In genomic region chr17:8380049-8380448, GRCh38 we compare ENCODE assay signal across 14 cellular contexts. TPM values are rescaled to one million over a fixed set of nuclear protein-coding genes. Genes with fewer than 3 reads are reported as not detected.
DNase-seq lines count a peak whose midpoint lies in the region; ATAC-seq, FAIRE-seq and TF ChIP-seq lines count a peak whose summit lies in the region.
"Had no signal": no experiment of that assay in that cellular context is flagged by ENCODE, and none has a peak within 500 bp of the region (broad histone marks: within the 10 kb centered on the region; RNA-seq: fewer than 3 reads in every experiment).

No MANE protein-coding gene starts in this region.

- H3K27me3 ChIP-seq in MM.1S (replicated peaks; ENCODE audit: insufficient read depth, low read length) (no peaks in the 10 kb centered on the region), K562 (ENCODE audit: control insufficient read depth in 2 of 2, insufficient read depth in 2 of 2, low read length in 2 of 2) (no peaks in the 10 kb centered on the region), osteoblast (ENCODE audit: insufficient read depth, low read length) (no peaks in the 10 kb centered on the region)
- H3K27me3 ChIP-seq: heart right ventricle, Peyer's patch had no signal

- no peaks in the 10 kb centered on the region for H3K9me3 Mint-ChIP-seq in activated T-cell treated with anti-CD3 and anti-CD28 coated beads, Interleukin-2, amount 50 U/mL, for 24 hours

- H3K9ac ChIP-seq in MM.1S (ENCODE audit: low read length) (no peak overlapping the region), K562 (ENCODE audit: insufficient read depth in 1 of 2, low read depth in 2 of 2, low read length in 2 of 2) (no peak overlapping the region)
- H3K9ac ChIP-seq: KMS-11 had no signal

- ATAC-seq in K562 = no peak
- ATAC-seq: heart right ventricle, lower lobe of right lung had no signal

- TF ChIP-seq EP300 in K562 (IDR thresholded peaks at IDR 0.05; ENCODE audit: low read length) = no peak

- no peak overlapping the region for H3K27ac ChIP-seq in MM.1S (ENCODE audit: low read length)
- H3K27ac ChIP-seq in K562 (ENCODE audit: extremely low read depth, low read depth, low read length) = no peak overlapping the region; the same call in 2 of the 3 replicates
- no peak overlapping the region for H3K27ac ChIP-seq in osteoblast (ENCODE audit: low read depth, low read length)
- H3K27ac ChIP-seq: KMS-11, lower lobe of right lung, Peyer's patch had no signal

- H3K4me2 ChIP-seq in MM.1S (ENCODE audit: low read depth, low read length) = peak overlapping the region; percentile 80
- H3K4me2 ChIP-seq in K562 (ENCODE audit: insufficient read depth, low read length) = peak overlapping the region; percentile 85
- H3K4me2 ChIP-seq in osteoblast (ENCODE audit: insufficient read depth, low read length) = peak overlapping the region; percentile 87
- H3K4me2 ChIP-seq: KMS-11 had no signal

- peaks cover 52% of the 10 kb centered on the region for H3K79me2 ChIP-seq in MM.1S (ENCODE audit: low read length)
- peaks cover 54% of the 10 kb centered on the region for H3K79me2 ChIP-seq in K562 (ENCODE audit: control insufficient read depth, insufficient read depth, low read length)
- peaks cover 47% of the 10 kb centered on the region for H3K79me2 ChIP-seq in osteoblast (ENCODE audit: insufficient read depth, low read length)

- H3K9me2 ChIP-seq in MM.1S (replicated peaks; ENCODE audit: insufficient read depth, low read length) = no peaks in the 10 kb centered on the region

- H3F3A ChIP-seq in MM.1S (ENCODE audit: insufficient read depth, low read length) = peaks cover 58% of the 10 kb centered on the region

- POLR2A ChIA-PET in K562 (lab: Yijun Ruan, JAX) = no interaction called here

- intact Hi-C loops in K562 (cut with micrococcal nuclease) = loop anchor here (5.0 to 10.0 kb wide), 2 partner anchors 43 to 155 kb away; partner anchors contain the start of gene ODF4

- TF ChIP-seq RAD21 in K562 (CRISPR knock-in tag; conservative IDR thresholded peaks at IDR 0.05 in 1 of 2, IDR thresholded peaks at IDR 0.05 in 1 of 2) = no peak

- FAIRE-seq in K562 (lab: Jason Lieb, UNC) = no peak

- in situ Hi-C loops in K562 (cut with MboI) = loop anchor here (25.0 kb wide), 1 partner anchor 1157 kb away; no protein-coding TSS in a partner anchor

- CTCF ChIA-PET in K562 (lab: Yijun Ruan, JAX; ENCODE audit: low intra/inter-chr PET ratio) = no interaction called here

- TF ChIP-seq CTCF in MM.1S (IDR thresholded peaks at IDR 0.05; ENCODE audit: low read length) (no peak), K562 (IDR thresholded peaks at IDR 0.05 in 2 of 3, conservative IDR thresholded peaks at IDR 0.05 in 1 of 3; ENCODE audit: insufficient read depth in 2 of 3, low read depth in 1 of 3, low read length in 3 of 3) (no peak), osteoblast (IDR thresholded peaks at IDR 0.05; ENCODE audit: extremely low read depth, low read depth, low read length) (no peak)

- H3K4me3 ChIP-seq in MM.1S (ENCODE audit: low read length) (no peak overlapping the region), K562 (peak overlapping the region; percentile 53; the same call in 1 of the 2 replicates), osteoblast (ENCODE audit: insufficient read depth, low read length) (no peak overlapping the region)
- H3K4me3 ChIP-seq: Peyer's patch had no signal

- BruUV-seq in K562 (replicated peaks; lab: Mats Ljungman, UMichigan) = no TSS peak

- no peaks in the 10 kb centered on the region for H3K9me1 ChIP-seq in K562 (ENCODE audit: control insufficient read depth, insufficient read depth, low read length)

- H3K27ac Mint-ChIP-seq in activated T-cell treated with anti-CD3 and anti-CD28 coated beads, Interleukin-2, amount 50 U/mL, for 24 hours = peak overlapping the region; percentile 100

- peaks cover 68% of the 10 kb centered on the region for H3K4me1 Mint-ChIP-seq in activated T-cell treated with anti-CD3 and anti-CD28 coated beads, Interleukin-2, amount 50 U/mL, for 24 hours (ENCODE audit: low read depth)

- no peak for TF ChIP-seq POLR2A in K562 (conservative IDR thresholded peaks at IDR 0.05)

- WGBS in K562 (ENCODE audit: insufficient coverage, low coverage, missing lambda C conversion rate) = 61% methylated on average over 3 of the region's 3 CpGs

- H3K4me1 ChIP-seq in MM.1S (ENCODE audit: low read length) = peaks cover 26% of the 10 kb centered on the region
- peaks cover 24 to 28% of the 10 kb centered on the region in 2 experiments for H3K4me1 ChIP-seq in K562 (replicated peaks in 1 of 2; ENCODE audit: control insufficient read depth in 2 of 2, insufficient read depth in 2 of 2, low read length in 2 of 2)
- H3K4me1 ChIP-seq in osteoblast (ENCODE audit: insufficient read depth, low read length) = peaks cover 39% of the 10 kb centered on the region

- H3K27me3 Mint-ChIP-seq in activated T-cell treated with anti-CD3 and anti-CD28 coated beads, Interleukin-2, amount 50 U/mL, for 24 hours = no peaks in the 10 kb centered on the region

- no peaks in the 10 kb centered on the region for H3K9me3 ChIP-seq in MM.1S (replicated peaks; ENCODE audit: insufficient read depth, low read length)
- H3K9me3 ChIP-seq in K562 (replicated peaks; ENCODE audit: control insufficient read depth, insufficient read depth, low read depth, low read length) = no peaks in the 10 kb centered on the region
- no peaks in the 10 kb centered on the region for H3K9me3 ChIP-seq in osteoblast (ENCODE audit: low read depth, low read length)
- H3K9me3 ChIP-seq: heart right ventricle, lower lobe of right lung, Peyer's patch had no signal

- H3K36me3 ChIP-seq in MM.1S (replicated peaks; ENCODE audit: insufficient read depth, low read length) (peaks cover 19% of the 10 kb centered on the region), K562 (ENCODE audit: control insufficient read depth, insufficient read depth, low read length) (peaks cover 63% of the 10 kb centered on the region), osteoblast (ENCODE audit: insufficient read depth, low read length) (peaks cover 51% of the 10 kb centered on the region)

- H4K20me1 ChIP-seq in MM.1S (ENCODE audit: insufficient read depth, low read length) = peaks cover 30% of the 10 kb centered on the region
- H4K20me1 ChIP-seq in K562 (replicated peaks; ENCODE audit: control insufficient read depth, insufficient read depth, low read length) = peaks cover 14% of the 10 kb centered on the region; the same call in 1 of the 2 replicates
- H4K20me1 ChIP-seq in osteoblast (ENCODE audit: insufficient read depth, low read length) = peaks cover 30% of the 10 kb centered on the region

- peak overlapping the region; percentile 100 for H3K4me3 Mint-ChIP-seq in activated T-cell treated with anti-CD3 and anti-CD28 coated beads, Interleukin-2, amount 50 U/mL, for 24 hours

- DNase-seq in activated T-cell treated with anti-CD3 and anti-CD28 coated beads, Interleukin-2, amount 50 U/mL, for 24 hours = no peak
- no peak for DNase-seq in activated T-cell treated with anti-CD3 and anti-CD28 coated beads, Interleukin-2, amount 50 U/mL, for 1 hour
- DNase-seq in MM.1S = no peak
- no peak for DNase-seq in K562 (ENCODE audit: extremely low read depth in 1 of 4, low spot score in 3 of 4)
- no peak for DNase-seq in osteoblast (ENCODE audit: insufficient read length, low spot score, missing footprints)
- DNase-seq in SIG-M5 treated with dmso at 0.1 percent for 504 hours (lab: John Stamatoyannopoulos, UW; ENCODE audit: unreplicated experiment) = no peak
- DNase-seq in activated gamma-delta T cell treated with Interleukin-2 at 50 U/mL for 16 hours = no peak
- DNase-seq in central memory CD4-positive, alpha-beta T cell = no peak
- DNase-seq: GF-D8, heart right ventricle, lower lobe of right lung, Peyer's patch had no signal

- H3K36me3 Mint-ChIP-seq in activated T-cell treated with anti-CD3 and anti-CD28 coated beads, Interleukin-2, amount 50 U/mL, for 24 hours (ENCODE audit: low read depth) = peaks cover 80% of the 10 kb centered on the region

- H2AFZ ChIP-seq in MM.1S (ENCODE audit: low read length) = no peak overlapping the region
- H2AFZ ChIP-seq in K562 (ENCODE audit: low read depth, low read length) = no peak overlapping the region
- H2AFZ ChIP-seq in osteoblast (ENCODE audit: low read length) = no peak overlapping the region

RNA-seq across cellular contexts. Expression of gene RPL26, which starts 2.9 kb away (rescaled TPM):
- total RNA-seq in K562 (2011; cell fraction: chromatin; rRNA removed; ENCODE audit: low replicate concordance) = 244 and 334 TPM in 2 replicates
- total RNA-seq in K562 (2011; cell fraction: nucleolus; rRNA removed) = 298 and 337 TPM in 2 replicates
- total RNA-seq in K562 (2011; cell fraction: nucleoplasm; rRNA removed) = 567 and 1,126 TPM in 2 replicates
- total RNA-seq in K562 (2014; rRNA removed) (1,785 and 2,781 TPM in 2 replicates), K562 (2014; rRNA removed; fragmentation: Illumina TruSeq; extraction: Trizol) (3,633 and 3,959 TPM in 2 replicates), K562 (2015; rRNA removed; fragmentation: Illumina TruSeq; extraction: Trizol) (2,809 and 2,904 TPM in 2 replicates), K562 (2021) (1,474 and 1,702 TPM in 2 replicates), osteoblast (1,921 and 2,089 TPM in 2 replicates)
- polyA plus RNA-seq in K562 (2011; rRNA removed) (3,982 and 4,074 TPM in 2 replicates), K562 (2014; fragmentation: Illumina TruSeq; extraction: Trizol) (3,435 and 3,978 TPM in 2 replicates), K562 (2014; fragmentation: Nextera tagmentation; extraction: Ambion mirVana) (1,000 to 10,000 TPM; 1,706 to 1,892 TPM), K562 (2014; rRNA removed) (3,525 and 3,633 TPM in 2 replicates)
- 925 and 2,470 TPM in 2 replicates for polyA plus RNA-seq in K562 (2011; cell fraction: cytosol; rRNA removed)
- 415 and 1,025 TPM in 2 replicates for polyA plus RNA-seq in K562 (2011; cell fraction: nucleus; rRNA removed)
- 3,098 and 3,525 TPM in 2 replicates for polyA plus RNA-seq in K562 (2012)
- polyA minus RNA-seq in K562 (2011; rRNA and poly(A)+ RNA removed) = 2,832 and 3,117 TPM in 2 replicates
- 387 and 436 TPM in 2 replicates for polyA minus RNA-seq in K562 (2011; cell fraction: cytosol; rRNA and poly(A)+ RNA removed)
- polyA minus RNA-seq in K562 (2011; cell fraction: nucleus; rRNA and poly(A)+ RNA removed) = 92.8 and 251 TPM in 2 replicates

RNA-seq across cellular contexts. Expression of gene RNF222, which starts 17.6 kb away (rescaled TPM):
- not detected in 2 replicates for total RNA-seq in K562 (2011; cell fraction: chromatin; rRNA removed; ENCODE audit: low replicate concordance)
- not detected in 2 replicates for total RNA-seq in K562 (2011; cell fraction: nucleolus; rRNA removed)
- total RNA-seq in K562 (2011; cell fraction: nucleoplasm; rRNA removed) = not detected in 2 replicates
- total RNA-seq in K562 (2014; rRNA removed) (0.08 TPM in 1 of 2 replicates, not detected in the other), K562 (2014; rRNA removed; fragmentation: Illumina TruSeq; extraction: Trizol) (0.06 TPM in 1 of 2 replicates, not detected in the other), K562 (2015; rRNA removed; fragmentation: Illumina TruSeq; extraction: Trizol) (not detected in 2 replicates), K562 (2021) (not detected in 2 replicates), osteoblast (not detected in 2 replicates)
- polyA plus RNA-seq in K562 (2011; rRNA removed) (not detected in 2 replicates), K562 (2014; fragmentation: Illumina TruSeq; extraction: Trizol) (not detected in 2 replicates), K562 (2014; fragmentation: Nextera tagmentation; extraction: Ambion mirVana) (not detected), K562 (2014; rRNA removed) (not detected in 2 replicates)
- not detected in 2 replicates for polyA plus RNA-seq in K562 (2011; cell fraction: cytosol; rRNA removed)
- polyA plus RNA-seq in K562 (2011; cell fraction: nucleus; rRNA removed) = not detected in 2 replicates
- 0.03 and 0.04 TPM in 2 replicates for polyA plus RNA-seq in K562 (2012)
- not detected in 2 replicates for polyA minus RNA-seq in K562 (2011; rRNA and poly(A)+ RNA removed)
- not detected in 2 replicates for polyA minus RNA-seq in K562 (2011; cell fraction: cytosol; rRNA and poly(A)+ RNA removed)
- polyA minus RNA-seq in K562 (2011; cell fraction: nucleus; rRNA and poly(A)+ RNA removed) = not detected in 2 replicates
- total RNA-seq: heart right ventricle, lower lobe of right lung, Peyer's patch, temporal lobe had no signal
- polyA plus RNA-seq: heart right ventricle had no signal

RNA-seq across cellular contexts. Expression of gene ODF4, which starts 40.4 kb away (rescaled TPM):
- total RNA-seq in K562 (2011; cell fraction: chromatin; rRNA removed; ENCODE audit: low replicate concordance) = not detected in 2 replicates
- total RNA-seq in K562 (2011; cell fraction: nucleolus; rRNA removed) = not detected in 2 replicates
- total RNA-seq in K562 (2011; cell fraction: nucleoplasm; rRNA removed) = not detected in 2 replicates
- not detected in 2 replicates for total RNA-seq in K562 (2014; rRNA removed)
- total RNA-seq in K562 (2014; rRNA removed; fragmentation: Illumina TruSeq; extraction: Trizol) = not detected in 2 replicates
- not detected in 2 replicates for total RNA-seq in K562 (2015; rRNA removed; fragmentation: Illumina TruSeq; extraction: Trizol)
- total RNA-seq in K562 (2021) = not detected in 2 replicates
- not detected in 2 replicates for polyA plus RNA-seq in K562 (2011; rRNA removed)
- polyA plus RNA-seq in K562 (2011; cell fraction: cytosol; rRNA removed) = not detected in 2 replicates
- not detected in 2 replicates for polyA plus RNA-seq in K562 (2011; cell fraction: nucleus; rRNA removed)
- not detected in 2 replicates for polyA plus RNA-seq in K562 (2012)
- not detected in 2 replicates for polyA plus RNA-seq in K562 (2014; fragmentation: Illumina TruSeq; extraction: Trizol)
- not detected for polyA plus RNA-seq in K562 (2014; fragmentation: Nextera tagmentation; extraction: Ambion mirVana)
- polyA plus RNA-seq in K562 (2014; rRNA removed) = not detected in 2 replicates
- polyA minus RNA-seq in K562 (2011; rRNA and poly(A)+ RNA removed) = not detected in 2 replicates
- not detected in 2 replicates for polyA minus RNA-seq in K562 (2011; cell fraction: cytosol; rRNA and poly(A)+ RNA removed)
- not detected in 2 replicates for polyA minus RNA-seq in K562 (2011; cell fraction: nucleus; rRNA and poly(A)+ RNA removed)
- not detected in 2 replicates for total RNA-seq in osteoblast
- total RNA-seq: heart right ventricle, lower lobe of right lung, Peyer's patch, temporal lobe had no signal
- polyA plus RNA-seq: heart right ventricle had no signal

RNA-seq across cellular contexts. Expression of gene NDEL1, which starts 55.6 kb away (rescaled TPM):
- total RNA-seq in K562 (2011; cell fraction: chromatin; rRNA removed; ENCODE audit: low replicate concordance) = 67.3 and 150 TPM in 2 replicates
- total RNA-seq in K562 (2011; cell fraction: nucleolus; rRNA removed) = 50.3 and 51.5 TPM in 2 replicates
- 71.7 and 72.9 TPM in 2 replicates for total RNA-seq in K562 (2011; cell fraction: nucleoplasm; rRNA removed)
- total RNA-seq in K562 (2014; rRNA removed) = 17.3 and 19.0 TPM in 2 replicates
- total RNA-seq in K562 (2014; rRNA removed; fragmentation: Illumina TruSeq; extraction: Trizol) = 21.1 and 25.3 TPM in 2 replicates
- 22.7 and 23.7 TPM in 2 replicates for total RNA-seq in K562 (2015; rRNA removed; fragmentation: Illumina TruSeq; extraction: Trizol)
- total RNA-seq in K562 (2021) = 23.5 and 26.6 TPM in 2 replicates
- 29.1 and 30.5 TPM in 2 replicates for polyA plus RNA-seq in K562 (2011; rRNA removed)
- polyA plus RNA-seq in K562 (2011; cell fraction: cytosol; rRNA removed) = 29.5 and 36.3 TPM in 2 replicates
- polyA plus RNA-seq in K562 (2011; cell fraction: nucleus; rRNA removed) = 70.1 and 75.1 TPM in 2 replicates
- 19.6 and 20.6 TPM in 2 replicates for polyA plus RNA-seq in K562 (2012)
- 26.9 and 28.6 TPM in 2 replicates for polyA plus RNA-seq in K562 (2014; fragmentation: Illumina TruSeq; extraction: Trizol)
- polyA plus RNA-seq in K562 (2014; fragmentation: Nextera tagmentation; extraction: Ambion mirVana) = 1 to 10 TPM in 1 of 2 experiments, under 1 TPM in 1; 0.86 to 2.0 TPM
- polyA plus RNA-seq in K562 (2014; rRNA removed) = 29.2 and 38.7 TPM in 2 replicates
- 29.0 and 31.7 TPM in 2 replicates for polyA minus RNA-seq in K562 (2011; rRNA and poly(A)+ RNA removed)
- 10.7 and 14.2 TPM in 2 replicates for polyA minus RNA-seq in K562 (2011; cell fraction: cytosol; rRNA and poly(A)+ RNA removed)
- polyA minus RNA-seq in K562 (2011; cell fraction: nucleus; rRNA and poly(A)+ RNA removed) = 28.3 and 50.1 TPM in 2 replicates
- 69.8 and 72.8 TPM in 2 replicates for total RNA-seq in osteoblast
